14 cellular contexts compared by ENCODE assay signal in genomic region chr12:54128466-54128865, GRCh38.
A peak's percentile ranks its signal among the peaks of the same experiment; 100 is the strongest.
DNase-seq lines count a peak whose midpoint lies in the region; TF ChIP-seq lines count a peak whose summit lies in the region.
"Had no signal": no experiment of that assay in that cellular context is flagged by ENCODE, and none has a peak within 500 bp of the region (broad histone marks: within the 10 kb centered on the region; RNA-seq: fewer than 3 reads in every experiment).

No MANE protein-coding gene starts in this region.

- DNase-seq in NCI-H82 (lab: John Stamatoyannopoulos, UW) (peak; percentile 61), NCI-H82 treated with DMSO at 0.1 percent for 48 hours (lab: John Stamatoyannopoulos, UW; ENCODE audit: unreplicated experiment) (no peak), esophagus muscularis mucosa (ENCODE audit: extremely low spot score) (no peak), nephron progenitor cell (no peak), type B pancreatic cell (ENCODE audit: extremely low spot score, unreplicated experiment) (no peak), Peyer's patch (no peak), SIG-M5 (lab: John Stamatoyannopoulos, UW) (no peak)
- DNase-seq in stimulated activated CD4-positive, alpha-beta T cell treated with anti-CD3 and anti-CD28 coated beads, Interleukin-4, amount 100 ng/mL, for 4 hours: no peak
- DNase-seq: DMS 273 treated with DMSO at 0.1 percent for 48 hours, NCI-H226, NCI-H526 treated with DMSO at 0.1 percent for 48 hours, PC-3 had no signal

- TF ChIP-seq POLR2A in esophagus muscularis mucosa (IDR thresholded peaks at IDR 0.05; ENCODE audit: low read depth) (no peak), Peyer's patch (IDR thresholded peaks at IDR 0.05) (no peak)

- intact Hi-C loops in esophagus muscularis mucosa (cut with DNase I): loop anchor here (5.0 kb wide), 2 partner anchors 64 to 96 kb away; partner anchors contain the start of gene HOXC5

- H3K4me1 Mint-ChIP-seq in nephron progenitor cell (peaks cover 90% of the 10 kb centered on the region), type B pancreatic cell (ENCODE audit: unreplicated experiment) (peaks cover 56% of the 10 kb centered on the region)

- WGBS in esophagus muscularis mucosa: 49% methylated on average over 2 of the region's 2 CpGs

- no peak for TF ChIP-seq EP300 in esophagus muscularis mucosa (IDR thresholded peaks at IDR 0.05)

- H3K9me3 ChIP-seq in esophagus muscularis mucosa: no peaks in the 10 kb centered on the region
- H3K9me3 ChIP-seq in Peyer's patch: no peaks in the 10 kb centered on the region
- H3K9me3 ChIP-seq: BLaER1 treated with 17β-estradiol and CSF1 and Interleukin-3, amounts not matched to agents 10 nM and 100 nM had no signal

- H3K27me3 ChIP-seq in esophagus muscularis mucosa (no peaks in the 10 kb centered on the region), Peyer's patch (peaks cover 0 to 7% of the 10 kb centered on the region in 2 donors)

- H3K4me1 ChIP-seq in esophagus muscularis mucosa: peaks cover 10 to 60% (median 55%) of the 10 kb centered on the region in 4 donors
- peaks cover 0 to 18% (median 3%) of the 10 kb centered on the region in 4 donors for H3K4me1 ChIP-seq in Peyer's patch

- peaks cover 14% of the 10 kb centered on the region for H3K27me3 Mint-ChIP-seq in nephron progenitor cell (ENCODE audit: low read depth, poor library complexity)
- H3K27me3 Mint-ChIP-seq in type B pancreatic cell: peaks cover 5% of the 10 kb centered on the region

- no peak overlapping the region for H3K27ac Mint-ChIP-seq in nephron progenitor cell
- H3K27ac Mint-ChIP-seq in type B pancreatic cell: peak overlapping the region; percentile 73

- H3K36me3 ChIP-seq in esophagus muscularis mucosa: peaks cover 0 to 25% (median 0%) of the 10 kb centered on the region in 4 donors
- no peaks in the 10 kb centered on the region for H3K36me3 ChIP-seq in Peyer's patch
- H3K36me3 ChIP-seq: BLaER1 treated with 17β-estradiol and CSF1 and Interleukin-3, amounts not matched to agents 10 nM and 100 nM had no signal

- peak overlapping the region; percentile 90 for H3K4me3 Mint-ChIP-seq in nephron progenitor cell
- peak overlapping the region; percentile 94 for H3K4me3 Mint-ChIP-seq in type B pancreatic cell

- no peaks in the 10 kb centered on the region for H3K9me3 Mint-ChIP-seq in nephron progenitor cell
- no peaks in the 10 kb centered on the region for H3K9me3 Mint-ChIP-seq in type B pancreatic cell

- H3K36me3 Mint-ChIP-seq in nephron progenitor cell (ENCODE audit: low read depth): peaks cover 15% of the 10 kb centered on the region
- H3K36me3 Mint-ChIP-seq in type B pancreatic cell: peaks cover 32% of the 10 kb centered on the region

- no peak overlapping the region for H3K4me3 ChIP-seq in esophagus muscularis mucosa
- H3K4me3 ChIP-seq in Peyer's patch: no peak overlapping the region
- H3K4me3 ChIP-seq: BLaER1 treated with 17β-estradiol and CSF1 and Interleukin-3, amounts not matched to agents 10 nM and 100 nM had no signal

- H3K27ac ChIP-seq in esophagus muscularis mucosa (replicated peaks in 1 of 4) (peak overlapping the region; percentile 81 to 87 (median 84)), Peyer's patch (peak overlapping the region in 2 of 4 donors; percentile 67 to 84)
- H3K27ac ChIP-seq: 22Rv1; BLaER1 treated with 17β-estradiol and CSF1 and Interleukin-3, amounts not matched to agents 10 nM and 100 nM had no signal

- no peak for TF ChIP-seq CTCF in esophagus muscularis mucosa (IDR thresholded peaks at IDR 0.05)
- no peak for TF ChIP-seq CTCF in nephron progenitor cell (IDR thresholded peaks at IDR 0.05)
- TF ChIP-seq CTCF in type B pancreatic cell (conservative IDR thresholded peaks at IDR 0.05): no peak
- no peak for TF ChIP-seq CTCF in Peyer's patch (IDR thresholded peaks at IDR 0.05)
